Comparison of ENCODE assay signal across 8 cellular contexts in the genomic region with DNA sequence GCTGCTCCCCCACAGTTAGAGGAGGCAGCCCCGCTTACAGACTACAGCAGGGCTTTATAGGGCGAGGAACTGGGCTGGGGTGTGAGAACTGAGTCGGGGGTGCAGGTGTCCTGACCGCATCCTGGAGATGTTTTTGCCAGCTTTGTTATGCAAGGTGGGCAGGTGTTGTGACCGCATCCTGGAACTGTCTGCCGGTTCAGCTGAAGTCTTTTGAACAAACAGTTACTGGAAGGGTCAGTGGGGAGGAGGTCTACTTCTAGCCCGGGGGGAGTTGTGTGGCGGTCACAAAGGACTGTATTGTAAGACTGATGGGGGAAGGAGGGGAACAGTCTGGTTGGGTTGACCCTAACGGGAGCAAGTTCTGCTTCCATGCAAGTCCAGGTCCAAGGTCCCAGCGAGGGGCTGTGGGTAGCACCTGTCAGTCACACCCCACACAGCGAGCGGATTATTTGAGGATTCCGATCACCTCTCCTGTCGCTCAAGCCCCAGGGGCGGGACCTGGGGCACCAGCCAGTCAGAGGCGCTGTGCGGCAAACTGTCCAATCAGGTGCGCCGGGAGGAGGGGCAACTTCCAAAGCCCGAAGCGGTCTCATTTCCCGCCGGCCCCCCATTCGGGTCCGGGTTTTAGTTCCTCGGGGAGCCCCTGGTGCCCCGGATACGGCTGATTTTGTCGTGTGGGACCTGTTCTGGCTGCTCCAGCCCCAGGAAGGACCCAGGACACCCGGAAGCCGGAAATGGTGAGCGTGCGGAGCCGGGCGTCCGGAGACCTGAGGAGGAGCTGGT.
DNase-seq lines count a peak whose midpoint lies in the region; ATAC-seq and TF ChIP-seq lines count a peak whose summit lies in the region.

A gene (plus strand): TSS at position 610 of the 783 bp plus-strand sequence. CDS start 125 bp downstream, at position 735.

- peak; percentile 71 for ATAC-seq in HG03378 (IDR thresholded peaks at IDR 0.05; ENCODE audit: unreplicated experiment)
- peak; percentile 74 for ATAC-seq in central memory CD8-positive, alpha-beta T cell (replicated peaks; ENCODE audit: extremely low read depth, poor library complexity, severe bottlenecking)

- peaks cover 48% of the 10 kb centered on the region for H3K36me3 Mint-ChIP-seq in central memory CD8-positive, alpha-beta T cell (ENCODE audit: insufficient read depth)

- TF ChIP-seq POLR2A in GM19099 (IDR thresholded peaks at IDR 0.05; ENCODE audit: extremely low read depth, insufficient read length, low read depth) = peak; percentile 83

- peak within 1 kb of the TSS; percentile 96 for H3K27ac Mint-ChIP-seq in central memory CD8-positive, alpha-beta T cell (ENCODE audit: low read depth)

- no peaks in the 10 kb centered on the region for H3K9me3 Mint-ChIP-seq in central memory CD8-positive, alpha-beta T cell

- no peaks in the 10 kb centered on the region for H3K27me3 Mint-ChIP-seq in central memory CD8-positive, alpha-beta T cell

- DNase-seq in AML-193 (lab: John Stamatoyannopoulos, UW) (peak; percentile 86), NCI-H446 treated with DMSO at 0.1 percent for 48 hours (lab: John Stamatoyannopoulos, UW) (peak; percentile 80), islet precursor cell (peak; percentile 96)
- DNase-seq in activated CD4-positive, CD25-positive, alpha-beta regulatory T cell treated with anti-CD3 and anti-CD28 coated beads, Interleukin-2, amount 50 U/mL, for 16 hours (ENCODE audit: low read depth, low spot score) = peak; percentile 88
- DNase-seq in central memory CD8-positive, alpha-beta T cell (ENCODE audit: low spot score in 2 of 2) = peak; percentile 87 to 92
- peak; percentile 94 for DNase-seq in stimulated activated CD4-positive, alpha-beta T cell treated with anti-CD3 and anti-CD28 coated beads, Interleukin-12 subunit alpha, Interleukin-12 subunit beta, amount 100 ng/mL, for 4 hours

- H3K4me3 Mint-ChIP-seq in central memory CD8-positive, alpha-beta T cell = peak within 1 kb of the TSS; percentile 82

- peaks cover 28% of the 10 kb centered on the region for H3K4me1 Mint-ChIP-seq in central memory CD8-positive, alpha-beta T cell

Comparison
In these comparisons a context has a peak if more than half of its experiments do, and no peak if none do; other contexts are left out.
1. Peak in every context shown above with its lines: DNase-seq and ATAC-seq.